Comparison of ENCODE assay signal across 20 cellular contexts in genomic region chr2:165240927-165241326, GRCh38. TPM values are rescaled to one million over a fixed set of nuclear protein-coding genes. Genes with fewer than 3 reads are reported as not detected.
"Had no signal": no experiment of that assay in that cellular context is flagged by ENCODE, and none has a peak within 500 bp of the region (broad histone marks: within the 10 kb centered on the region; RNA-seq: fewer than 3 reads in every experiment).

No MANE protein-coding gene starts in this region.

- H3K27ac Mint-ChIP-seq: activated CD4-positive, alpha-beta memory T cell treated with anti-CD3 and anti-CD28 coated beads for 36 hours; activated CD4-positive, alpha-beta T cell treated with anti-CD3 and anti-CD28 coated beads, Interleukin-2, amount 10 ng/mL, durations not matched to agents 24 days and 14 days; activated T-cell treated with anti-CD3 and anti-CD28 coated beads, Interleukin-2, amount 50 U/mL, for 24 hours; dendritic cell treated with granulocyte-macrophage colony-stimulating factor and Interleukin-4, amounts not matched to agents 40 ng/mL and 50 ng/mL, for 4 days; natural killer cell had no signal

- H3K4me3 ChIP-seq: left ventricle myocardium inferior, lung, right lobe of liver, testis, transverse colon had no signal

- H3K36me3 Mint-ChIP-seq: activated CD4-positive, alpha-beta memory T cell treated with anti-CD3 and anti-CD28 coated beads for 36 hours; natural killer cell had no signal

- H3K4me1 Mint-ChIP-seq: activated CD4-positive, alpha-beta T cell treated with anti-CD3 and anti-CD28 coated beads, Interleukin-2, amount 10 ng/mL, durations not matched to agents 24 days and 14 days; natural killer cell had no signal

- H3K27me3 Mint-ChIP-seq: activated CD4-positive, alpha-beta memory T cell treated with anti-CD3 and anti-CD28 coated beads for 36 hours; activated CD4-positive, alpha-beta T cell treated with anti-CD3 and anti-CD28 coated beads, Interleukin-2, amount 10 ng/mL, durations not matched to agents 24 days and 14 days; activated T-cell treated with anti-CD3 and anti-CD28 coated beads, Interleukin-2, amount 50 U/mL, for 24 hours; dendritic cell treated with granulocyte-macrophage colony-stimulating factor and Interleukin-4, amounts not matched to agents 40 ng/mL and 50 ng/mL, for 4 days had no signal

- DNase-seq: activated CD4-positive, alpha-beta memory T cell treated with anti-CD3 and anti-CD28 coated beads for 36 hours; activated CD4-positive, alpha-beta T cell treated with anti-CD3 and anti-CD28 coated beads, Interleukin-2, amount 10 ng/mL, durations not matched to agents 24 days and 14 days; activated CD4-positive, CD25-positive, alpha-beta regulatory T cell treated with anti-CD3 and anti-CD28 coated beads, Interleukin-2, amount 50 U/mL, for 72 hours; activated CD8-positive, alpha-beta memory T cell treated with anti-CD3 and anti-CD28 coated beads, Interleukin-2, amount 50 U/mL, for 48 hours; activated gamma-delta T cell treated with Interleukin-2 at 50 U/mL for 16 hours; activated naive CD4-positive, alpha-beta T cell treated with anti-CD3 and anti-CD28 coated beads, Interleukin-2, amount 50 U/mL, for 16 hours; activated T-cell treated with anti-CD3 and anti-CD28 coated beads, Interleukin-2, amount 50 U/mL, for 24 hours; amniotic stem cell; effector CD8-positive, alpha-beta T cell; left ventricle myocardium inferior; mesendoderm; natural killer cell; right lobe of liver; stimulated activated CD4-positive, alpha-beta T cell treated with anti-CD3 and anti-CD28 coated beads, Interleukin-2, amount 100 ng/mL, for 48 hours; stimulated activated naive CD8-positive, alpha-beta T cell treated with anti-CD3 and anti-CD28 coated beads, Interleukin-15, Interleukin-2, amounts not matched to agents 100 U/mL and 50 U/mL, for 24 hours; testis; transverse colon had no signal

- ATAC-seq: natural killer cell; right lobe of liver; stimulated activated naive CD8-positive, alpha-beta T cell treated with anti-CD3 and anti-CD28 coated beads, Interleukin-15, Interleukin-2, amounts not matched to agents 100 U/mL and 50 U/mL, for 24 hours had no signal

- H3K4me3 Mint-ChIP-seq: activated CD4-positive, alpha-beta memory T cell treated with anti-CD3 and anti-CD28 coated beads for 36 hours; activated CD4-positive, alpha-beta T cell treated with anti-CD3 and anti-CD28 coated beads, Interleukin-2, amount 10 ng/mL, durations not matched to agents 24 days and 14 days; activated T-cell treated with anti-CD3 and anti-CD28 coated beads, Interleukin-2, amount 50 U/mL, for 24 hours; dendritic cell treated with granulocyte-macrophage colony-stimulating factor and Interleukin-4, amounts not matched to agents 40 ng/mL and 50 ng/mL, for 4 days; natural killer cell had no signal

- H3K9me3 Mint-ChIP-seq: activated CD4-positive, alpha-beta memory T cell treated with anti-CD3 and anti-CD28 coated beads for 36 hours; activated CD4-positive, alpha-beta T cell treated with anti-CD3 and anti-CD28 coated beads, Interleukin-2, amount 10 ng/mL, durations not matched to agents 24 days and 14 days; activated T-cell treated with anti-CD3 and anti-CD28 coated beads, Interleukin-2, amount 50 U/mL, for 24 hours; dendritic cell treated with granulocyte-macrophage colony-stimulating factor and Interleukin-4, amounts not matched to agents 40 ng/mL and 50 ng/mL, for 4 days had no signal

- H3K27ac ChIP-seq: left ventricle myocardium inferior, right lobe of liver, testis, transverse colon had no signal

- H3K27me3 ChIP-seq: right lobe of liver, testis, transverse colon had no signal

RNA-seq across cellular contexts. Expression of gene SCN2A, which starts 1.7 kb away (rescaled TPM):
- total RNA-seq: activated CD4-positive, alpha-beta memory T cell treated with anti-CD3 and anti-CD28 coated beads for 36 hours; activated CD4-positive, alpha-beta T cell treated with anti-CD3 and anti-CD28 coated beads, Interleukin-2, amount 10 ng/mL, durations not matched to agents 24 days and 14 days; skeletal muscle tissue had no signal

RNA-seq across cellular contexts. Expression of gene SCN3A, which starts 37.1 kb away (rescaled TPM):
- total RNA-seq: activated CD4-positive, alpha-beta memory T cell treated with anti-CD3 and anti-CD28 coated beads for 36 hours had no signal
